Comparison of ENCODE assay signal across 20 cellular contexts in genomic region chr9:111096051-111096450, GRCh38. TPM values are rescaled to one million over a fixed set of nuclear protein-coding genes. Genes with fewer than 3 reads are reported as not detected.
"Had no signal": no experiment of that assay in that cellular context is flagged by ENCODE, and none has a peak within 500 bp of the region (broad histone marks: within the 10 kb centered on the region; RNA-seq: fewer than 3 reads in every experiment).

No MANE protein-coding gene starts in this region.

- H3K4me1 ChIP-seq: body of pancreas, prostate gland had no signal

- H3K36me3 ChIP-seq: cardiac muscle cell, neutrophil, ovary, prostate gland, tibial artery had no signal

- H3K4me1 Mint-ChIP-seq: activated CD4-positive, alpha-beta T cell treated with anti-CD3 and anti-CD28 coated beads, Interleukin-2, amount 10 ng/mL, durations not matched to agents 7 days and 5 days; activated CD8-positive, alpha-beta memory T cell treated with anti-CD3 and anti-CD28 coated beads, Interleukin-2, amount 10 ng/mL, durations not matched to agents 7 days and 5 days; activated naive CD4-positive, alpha-beta T cell treated with anti-CD3 and anti-CD28 coated beads, Interleukin-2, amount 50 U/mL, for 24 hours had no signal

- H3K36me3 Mint-ChIP-seq: activated CD8-positive, alpha-beta memory T cell treated with anti-CD3 and anti-CD28 coated beads, Interleukin-2, amount 10 ng/mL, durations not matched to agents 7 days and 5 days; activated naive CD4-positive, alpha-beta T cell treated with anti-CD3 and anti-CD28 coated beads, Interleukin-2, amount 50 U/mL, for 24 hours; natural killer cell treated with Interleukin-12 subunit alpha and Interleukin-12 subunit beta and Interleukin-15 and Interleukin-18, amount 100 ng/mL, for 72 hours had no signal

- H3K27me3 Mint-ChIP-seq: activated CD4-positive, alpha-beta T cell treated with anti-CD3 and anti-CD28 coated beads, Interleukin-2, amount 10 ng/mL, durations not matched to agents 7 days and 5 days; activated CD8-positive, alpha-beta memory T cell treated with anti-CD3 and anti-CD28 coated beads, Interleukin-2, amount 10 ng/mL, durations not matched to agents 7 days and 5 days; stimulated activated naive CD8-positive, alpha-beta T cell treated with anti-CD3 and anti-CD28 coated beads, Interleukin-15, Interleukin-2, amounts not matched to agents 100 ng/mL and 50 ng/mL, for 24 hours had no signal

- H3K27ac ChIP-seq: body of pancreas, cardiac muscle cell, neutrophil, ovary, prostate gland, VCaP had no signal

- H3K27me3 ChIP-seq: body of pancreas, cardiac muscle cell, neutrophil, ovary, tibial artery had no signal

- H3K9me3 Mint-ChIP-seq: activated CD4-positive, alpha-beta T cell treated with anti-CD3 and anti-CD28 coated beads, Interleukin-2, amount 10 ng/mL, durations not matched to agents 7 days and 5 days; activated CD8-positive, alpha-beta T cell treated with anti-CD3 and anti-CD28 coated beads for 36 hours; activated naive CD4-positive, alpha-beta T cell treated with anti-CD3 and anti-CD28 coated beads, Interleukin-2, amount 50 U/mL, for 24 hours; natural killer cell treated with Interleukin-12 subunit alpha and Interleukin-12 subunit beta and Interleukin-15 and Interleukin-18, amount 100 ng/mL, for 72 hours; T-helper 2 cell treated with Interferon-gamma antibody and Interleukin-4, amounts not matched to agents 5 μg/mL and 100 μg/mL, for 36 hours had no signal

- H3K4me3 Mint-ChIP-seq: activated CD4-positive, alpha-beta T cell treated with anti-CD3 and anti-CD28 coated beads, Interleukin-2, amount 10 ng/mL, durations not matched to agents 7 days and 5 days; activated CD8-positive, alpha-beta memory T cell treated with anti-CD3 and anti-CD28 coated beads, Interleukin-2, amount 10 ng/mL, durations not matched to agents 7 days and 5 days; activated CD8-positive, alpha-beta T cell treated with anti-CD3 and anti-CD28 coated beads for 36 hours; activated naive CD4-positive, alpha-beta T cell treated with anti-CD3 and anti-CD28 coated beads, Interleukin-2, amount 50 U/mL, for 24 hours; natural killer cell treated with Interleukin-12 subunit alpha and Interleukin-12 subunit beta and Interleukin-15 and Interleukin-18, amount 100 ng/mL, for 72 hours; stimulated activated naive CD8-positive, alpha-beta T cell treated with anti-CD3 and anti-CD28 coated beads, Interleukin-15, Interleukin-2, amounts not matched to agents 100 ng/mL and 50 ng/mL, for 24 hours; T-helper 2 cell treated with Interferon-gamma antibody and Interleukin-4, amounts not matched to agents 5 μg/mL and 100 μg/mL, for 36 hours had no signal

- H3K9me3 ChIP-seq: body of pancreas, neutrophil, ovary, prostate gland, tibial artery had no signal

- DNase-seq: activated CD4-positive, alpha-beta T cell treated with anti-CD3 and anti-CD28 coated beads, Interleukin-2, amount 10 ng/mL, durations not matched to agents 7 days and 5 days; activated CD4-positive, CD25-positive, alpha-beta regulatory T cell treated with anti-CD3 and anti-CD28 coated beads, Interleukin-2, amount 50 U/mL, for 72 hours; activated CD8-positive, alpha-beta memory T cell treated with anti-CD3 and anti-CD28 coated beads, Interleukin-2, amount 10 ng/mL, durations not matched to agents 7 days and 5 days; activated CD8-positive, alpha-beta T cell treated with anti-CD3 and anti-CD28 coated beads for 36 hours; activated effector memory CD4-positive, alpha-beta T cell treated with anti-CD3 and anti-CD28 coated beads, Interleukin-2, amount 50 U/mL, for 16 hours; activated T-cell treated with anti-CD3 and anti-CD28 coated beads for 4 hours; anterior cingulate cortex; body of pancreas; cortex of kidney; ovary; stimulated activated CD4-positive, alpha-beta T cell treated with anti-CD3 and anti-CD28 coated beads, Interleukin-1b, Interleukin-23, amount 100 ng/mL, for 48 hours; tibial artery had no signal

- H3K27ac Mint-ChIP-seq: activated CD4-positive, alpha-beta T cell treated with anti-CD3 and anti-CD28 coated beads, Interleukin-2, amount 10 ng/mL, durations not matched to agents 7 days and 5 days; activated CD8-positive, alpha-beta memory T cell treated with anti-CD3 and anti-CD28 coated beads, Interleukin-2, amount 10 ng/mL, durations not matched to agents 7 days and 5 days; activated CD8-positive, alpha-beta T cell treated with anti-CD3 and anti-CD28 coated beads for 36 hours; activated naive CD4-positive, alpha-beta T cell treated with anti-CD3 and anti-CD28 coated beads, Interleukin-2, amount 50 U/mL, for 24 hours; natural killer cell treated with Interleukin-12 subunit alpha and Interleukin-12 subunit beta and Interleukin-15 and Interleukin-18, amount 100 ng/mL, for 72 hours; stimulated activated naive CD8-positive, alpha-beta T cell treated with anti-CD3 and anti-CD28 coated beads, Interleukin-15, Interleukin-2, amounts not matched to agents 100 ng/mL and 50 ng/mL, for 24 hours; T-helper 2 cell treated with Interferon-gamma antibody and Interleukin-4, amounts not matched to agents 5 μg/mL and 100 μg/mL, for 36 hours had no signal

- H3K4me3 ChIP-seq: body of pancreas, cardiac muscle cell, ovary, prostate gland, tibial artery had no signal

- ATAC-seq: activated CD8-positive, alpha-beta memory T cell treated with anti-CD3 and anti-CD28 coated beads, Interleukin-2, amount 10 ng/mL, durations not matched to agents 7 days and 5 days; activated CD8-positive, alpha-beta T cell treated with anti-CD3 and anti-CD28 coated beads for 36 hours; body of pancreas; natural killer cell treated with Interleukin-12 subunit alpha and Interleukin-12 subunit beta and Interleukin-15 and Interleukin-18, amount 100 ng/mL, for 72 hours had no signal

RNA-seq across cellular contexts. Expression of gene LPAR1, which starts 57.8 kb away (rescaled TPM):
- total RNA-seq: activated CD4-positive, alpha-beta T cell treated with anti-CD3 and anti-CD28 coated beads, Interleukin-2, amount 10 ng/mL, durations not matched to agents 7 days and 5 days; activated CD8-positive, alpha-beta memory T cell treated with anti-CD3 and anti-CD28 coated beads, Interleukin-2, amount 10 ng/mL, durations not matched to agents 7 days and 5 days; activated CD8-positive, alpha-beta T cell treated with anti-CD3 and anti-CD28 coated beads for 36 hours had no signal
